Comparison of ENCODE assay signal across 24 cellular contexts in the genomic region with DNA sequence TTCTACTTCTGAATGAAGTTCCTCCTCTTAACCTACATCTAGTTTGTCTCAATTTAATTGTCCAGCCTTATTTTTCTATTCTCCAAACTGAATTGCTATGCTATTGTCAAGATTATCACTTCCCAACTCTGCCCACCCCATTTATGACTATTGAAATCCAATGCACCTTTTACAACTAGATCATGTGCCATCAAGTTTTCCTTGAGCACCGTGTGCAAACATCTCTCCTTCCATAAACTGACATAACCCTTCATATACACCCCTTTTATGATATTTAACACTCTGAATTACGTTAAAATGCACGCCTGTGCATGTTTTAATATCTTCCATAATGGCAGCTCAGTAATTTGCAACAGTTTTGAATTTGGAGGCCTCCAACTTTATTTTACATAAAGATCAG.
DNase-seq lines count a peak whose midpoint lies in the region; ATAC-seq, FAIRE-seq and TF ChIP-seq lines count a peak whose summit lies in the region.
"Had no signal": no experiment of that assay in that cellular context is flagged by ENCODE, and none has a peak within 500 bp of the region (broad histone marks: within the 10 kb centered on the region; RNA-seq: fewer than 3 reads in every experiment).

No MANE protein-coding gene starts in this region.

- peaks cover 10% of the 10 kb centered on the region for H3K4me1 ChIP-seq in mucosa of descending colon (ENCODE audit: low read depth)
- H3K4me1 ChIP-seq: BE2C; BLaER1 treated with 17β-estradiol and CSF1 and Interleukin-3, amounts not matched to agents 10 nM and 100 nM; HAP-1 had no signal

- no peak for DNase-seq in activated naive CD8-positive, alpha-beta T cell treated with anti-CD3 and anti-CD28 coated beads for 36 hours
- DNase-seq in mucosa of descending colon (peak in 1 of 3 donors; percentile 38), SIG-M5 treated with dmso at 0.1 percent for 504 hours (lab: John Stamatoyannopoulos, UW; ENCODE audit: unreplicated experiment) (no peak)
- DNase-seq: 8988T; ACHN; AML-193; BE2C; Calu3; CD4-positive, alpha-beta memory T cell; COR-L47; DMS153; DND-41; GOT3; HFFc6 had no signal

- intact Hi-C loops in mucosa of descending colon (cut with DNase I, micrococcal nuclease): no loop called here

- peak; percentile 10 for FAIRE-seq in colon (lab: Jason Lieb, UNC)
- FAIRE-seq: A549, G401.6, GM12892, H54 had no signal

- no peaks in the 10 kb centered on the region for H3K4me1 Mint-ChIP-seq in activated naive CD8-positive, alpha-beta T cell (ENCODE audit: low read depth)
- H3K4me1 Mint-ChIP-seq in activated naive CD8-positive, alpha-beta T cell treated with anti-CD3 and anti-CD28 coated beads for 36 hours: no peaks in the 10 kb centered on the region
- H3K4me1 Mint-ChIP-seq: CD14-positive monocyte had no signal

- H3K27me3 Mint-ChIP-seq in activated naive CD8-positive, alpha-beta T cell: no peaks in the 10 kb centered on the region
- H3K27me3 Mint-ChIP-seq in activated naive CD8-positive, alpha-beta T cell treated with anti-CD3 and anti-CD28 coated beads for 36 hours: no peaks in the 10 kb centered on the region
- H3K27me3 Mint-ChIP-seq: CD4-positive, alpha-beta memory T cell had no signal

- H3K4me3 Mint-ChIP-seq in activated naive CD8-positive, alpha-beta T cell: no peak overlapping the region
- H3K4me3 Mint-ChIP-seq in activated naive CD8-positive, alpha-beta T cell treated with anti-CD3 and anti-CD28 coated beads for 36 hours: no peak overlapping the region
- H3K4me3 Mint-ChIP-seq: CD14-positive monocyte; CD4-positive, alpha-beta memory T cell; HFFc6 had no signal

- H3K36me3 Mint-ChIP-seq in activated naive CD8-positive, alpha-beta T cell: peaks cover 35% of the 10 kb centered on the region
- H3K36me3 Mint-ChIP-seq in activated naive CD8-positive, alpha-beta T cell treated with anti-CD3 and anti-CD28 coated beads for 36 hours: peaks cover 31% of the 10 kb centered on the region

- ATAC-seq in mucosa of descending colon (peak; percentile 64), GM19324 (IDR thresholded peaks at IDR 0.05; ENCODE audit: low FRiP score, unreplicated experiment) (no peak)
- ATAC-seq: A549 had no signal

- TF ChIP-seq CTCF in mucosa of descending colon (IDR thresholded peaks at IDR 0.05): no peak

- H3K36me3 ChIP-seq in mucosa of descending colon (ENCODE audit: low read depth): no peaks in the 10 kb centered on the region
- H3K36me3 ChIP-seq: BE2C had no signal

- H3K9me3 ChIP-seq in mucosa of descending colon: no peaks in the 10 kb centered on the region
- H3K9me3 ChIP-seq: A549; BE2C; BLaER1 treated with 17β-estradiol and CSF1 and Interleukin-3, amounts not matched to agents 10 nM and 100 nM; HAP-1 had no signal

- H3K4me3 ChIP-seq in mucosa of descending colon: no peak overlapping the region
- H3K4me3 ChIP-seq: A549; BLaER1 treated with 17β-estradiol and CSF1 and Interleukin-3, amounts not matched to agents 10 nM and 100 nM; HAP-1 had no signal

- H3K27ac Mint-ChIP-seq in activated naive CD8-positive, alpha-beta T cell: peak overlapping the region; percentile 37
- H3K27ac Mint-ChIP-seq in activated naive CD8-positive, alpha-beta T cell treated with anti-CD3 and anti-CD28 coated beads for 36 hours: no peak overlapping the region
- H3K27ac Mint-ChIP-seq: CD4-positive, alpha-beta memory T cell; HFFc6 had no signal

- no peaks in the 10 kb centered on the region for H3K9me3 Mint-ChIP-seq in activated naive CD8-positive, alpha-beta T cell (ENCODE audit: low read depth)
- H3K9me3 Mint-ChIP-seq in activated naive CD8-positive, alpha-beta T cell treated with anti-CD3 and anti-CD28 coated beads for 36 hours: no peaks in the 10 kb centered on the region
- H3K9me3 Mint-ChIP-seq: CD14-positive monocyte; CD4-positive, alpha-beta memory T cell; HFFc6 had no signal
